ENCODE assay signal across 24 cellular contexts in genomic region chr12:119415714-119416113, GRCh38.
"Had no signal": no experiment of that assay in that cellular context is flagged by ENCODE, and none has a peak within 500 bp of the region (broad histone marks: within the 10 kb centered on the region; RNA-seq: fewer than 3 reads in every experiment).

No MANE protein-coding gene starts in this region.

- H3K9me3 ChIP-seq: breast epithelium, lower lobe of right lung, transverse colon had no signal

- DNase-seq: activated B cell treated with CpG ODN at 0.5 μM for 24 hours; activated CD4-positive, alpha-beta T cell treated with anti-CD3 and anti-CD28 coated beads for 4 hours; activated CD4-positive, alpha-beta T cell treated with anti-CD3 and anti-CD28 coated beads, Interleukin-2, amount 50 U/mL, for 48 hours; activated CD8-positive, alpha-beta memory T cell treated with anti-CD3 and anti-CD28 coated beads, Interleukin-2, amount 50 U/mL, for 48 hours; activated naive CD4-positive, alpha-beta T cell treated with Interleukin-2 at 50 U/mL for 16 hours; activated naive CD8-positive, alpha-beta T cell treated with anti-CD3 and anti-CD28 coated beads, Interleukin-2, amount 10 ng/mL, durations not matched to agents 7 days and 5 days; activated T-cell treated with anti-CD3 and anti-CD28 coated beads, Interleukin-2, amount 50 U/mL, for 4 hours; amniotic stem cell; endodermal cell; lower lobe of right lung; mesendoderm; naive B cell; nucleus accumbens; stimulated activated CD4-positive, alpha-beta T cell treated with anti-CD3 and anti-CD28 coated beads, Interleukin-15, amount 100 ng/mL, for 24 hours; stimulated activated naive B cell treated with anti-CD40 and anti-IgM and Interleukin-4, amounts not matched to agents 10 μg/mL and 1 μg/mL and 100 μg/mL, for 72 hours; T-helper 9 cell; transverse colon had no signal

- H3K4me3 ChIP-seq: breast epithelium, coronary artery, lower lobe of right lung, smooth muscle cell, transverse colon had no signal

- ATAC-seq: activated T-cell treated with anti-CD3 and anti-CD28 coated beads, Interleukin-2, amount 50 U/mL, for 4 hours; lower lobe of right lung; sciatic nerve; stimulated activated naive B cell treated with anti-CD40 and anti-IgM and Interleukin-4, amounts not matched to agents 10 μg/mL and 1 μg/mL and 100 μg/mL, for 72 hours had no signal

- H3K4me1 ChIP-seq: breast epithelium, parathyroid adenoma had no signal

- H3K27ac ChIP-seq: breast epithelium, coronary artery, lower lobe of right lung, parathyroid adenoma had no signal

- H3K36me3 ChIP-seq: breast epithelium, lower lobe of right lung, transverse colon had no signal

- FAIRE-seq: keratinocyte, urothelium cell line had no signal

- H3K9ac ChIP-seq: parathyroid adenoma had no signal

- H3K27me3 ChIP-seq: transverse colon had no signal
